ENCODE assay signal across 12 cellular contexts in genomic region chr12:50246159-50246865, GRCh38. TPM values are rescaled to one million over a fixed set of nuclear protein-coding genes. Genes with fewer than 3 reads are reported as not detected.
DNase-seq lines count a peak whose midpoint lies in the region; ATAC-seq lines count a peak whose summit lies in the region.
"Had no signal": no experiment of that assay in that cellular context is flagged by ENCODE, and none has a peak within 500 bp of the region (broad histone marks: within the 10 kb centered on the region; RNA-seq: fewer than 3 reads in every experiment).

No MANE protein-coding gene starts in this region.

- H3K9me3 ChIP-seq in trophoblast cell (ENCODE audit: insufficient read depth, low read depth, low read length): no peaks in the 10 kb centered on the region

- peaks cover 12 to 27% of the 10 kb centered on the region in 2 experiments for H3K4me1 ChIP-seq in trophoblast cell (ENCODE audit: control insufficient read depth in 1 of 2, insufficient read depth in 2 of 2, low read length in 2 of 2)

- H2AK5ac ChIP-seq in trophoblast cell (ENCODE audit: low read length): peak overlapping the region; percentile 49

- peak overlapping the region; percentile 2 for H3K4ac ChIP-seq in trophoblast cell (ENCODE audit: low read depth, low read length)

- H3K18ac ChIP-seq in trophoblast cell (ENCODE audit: low read length): no peak overlapping the region

- DNase-seq in Caki2 (ENCODE audit: low read depth) (peak; percentile 44), NCI-H226 (peak; percentile 33), cerebellar nuclear complex (lab: John Stamatoyannopoulos, UW) (peak; percentile 46 to 74), trophoblast cell (peak in 1 of 2 donors; percentile 49), NCI-H2227 (lab: John Stamatoyannopoulos, UW; ENCODE audit: unreplicated experiment) (no peak)
- no peak for DNase-seq in stimulated activated CD4-positive, alpha-beta T cell treated with anti-CD3 and anti-CD28 coated beads, Interleukin-4, amount 100 ng/mL, for 24 hours
- DNase-seq: glutamatergic neuron, H7, NCI-H1436 treated with DMSO at 0.1 percent for 48 hours had no signal

- no peak overlapping the region for H3K14ac ChIP-seq in trophoblast cell (ENCODE audit: low read length)

- H3K36me3 ChIP-seq in trophoblast cell (ENCODE audit: control insufficient read depth in 1 of 2, insufficient read depth in 2 of 2, low read length in 2 of 2): peaks cover 2% of the 10 kb centered on the region in 2 experiments
- H3K36me3 ChIP-seq: cardiac muscle cell had no signal

- peak overlapping the region; percentile 45 for H2BK120ac ChIP-seq in trophoblast cell (ENCODE audit: insufficient read depth, low read length, poor library complexity)

- no peak overlapping the region for H2BK5ac ChIP-seq in trophoblast cell (ENCODE audit: low read depth, low read length, poor library complexity)

- no peak overlapping the region for H4K8ac ChIP-seq in trophoblast cell (ENCODE audit: low read depth, low read length)

- H4K12ac ChIP-seq in trophoblast cell (ENCODE audit: low read depth, low read length): no peak overlapping the region

- no peak overlapping the region for H3K27ac ChIP-seq in trophoblast cell (ENCODE audit: low read depth, low read length)
- H3K27ac ChIP-seq: cardiac muscle cell had no signal

- no peak overlapping the region for H3K23ac ChIP-seq in trophoblast cell (ENCODE audit: low read length)

- peaks cover 27% of the 10 kb centered on the region for H3K79me1 ChIP-seq in trophoblast cell (ENCODE audit: low read length)

- H2AFZ ChIP-seq in trophoblast cell (ENCODE audit: insufficient read depth, low read length, poor library complexity): no peak overlapping the region

- no peak overlapping the region for H3K4me2 ChIP-seq in trophoblast cell (ENCODE audit: low read length)

- no peak overlapping the region for H3K9ac ChIP-seq in trophoblast cell (ENCODE audit: low read length)

- no CpG with 5 or more reads among the region's 8 CpGs for WGBS in trophoblast cell (ENCODE audit: extremely low coverage, insufficient coverage, insufficient read length)

- peaks cover 4% of the 10 kb centered on the region for H3K79me2 ChIP-seq in trophoblast cell (ENCODE audit: control insufficient read depth, insufficient read depth, low read length, poor library complexity)

- no peak overlapping the region for H3K4me3 ChIP-seq in trophoblast cell (ENCODE audit: low read depth, low read length)
- H3K4me3 ChIP-seq: cardiac muscle cell had no signal

- no peak overlapping the region for H4K91ac ChIP-seq in trophoblast cell (ENCODE audit: low read depth, low read length)

- no peak overlapping the region for H2BK12ac ChIP-seq in trophoblast cell (ENCODE audit: low read length)

- in situ Hi-C loops in Caki2 (cut with HindIII; ENCODE audit: low pct_unique_long_range_greater_than_20kb, low sequenced_read_pairs): no loop called here

- H3K27me3 ChIP-seq in trophoblast cell (ENCODE audit: insufficient read depth, low read length): no peaks in the 10 kb centered on the region
- H3K27me3 ChIP-seq: cardiac muscle cell had no signal

- ATAC-seq in HG03378 (IDR thresholded peaks at IDR 0.05; ENCODE audit: unreplicated experiment) (no peak), GM21737 (IDR thresholded peaks at IDR 0.05; ENCODE audit: unreplicated experiment) (no peak)

RNA-seq across cellular contexts. Expression of gene LIMA1, which starts 37.0 kb away (rescaled TPM):
- total RNA-seq in Caki2 (2014; rRNA removed; shearing (Covaris generic); ENCODE audit: low replicate concordance): 22.0 and 25.7 TPM in 2 replicates
- polyA plus RNA-seq in trophoblast cell (2013): 143 and 152 TPM in 2 replicates

Comparison
In these comparisons a context has a peak if more than half of its experiments do, and no peak if none do; other contexts are left out.
1. DNase-seq: peak in Caki2 (single experiment), NCI-H226 (single experiment) and cerebellar nuclear complex (2 of 2); none in stimulated activated CD4-positive, alpha-beta T cell treated with anti-CD3 and anti-CD28 coated beads, Interleukin-4, amount 100 ng/mL, for 24 hours (single experiment) and NCI-H2227 (single experiment).